In the genomic region with DNA sequence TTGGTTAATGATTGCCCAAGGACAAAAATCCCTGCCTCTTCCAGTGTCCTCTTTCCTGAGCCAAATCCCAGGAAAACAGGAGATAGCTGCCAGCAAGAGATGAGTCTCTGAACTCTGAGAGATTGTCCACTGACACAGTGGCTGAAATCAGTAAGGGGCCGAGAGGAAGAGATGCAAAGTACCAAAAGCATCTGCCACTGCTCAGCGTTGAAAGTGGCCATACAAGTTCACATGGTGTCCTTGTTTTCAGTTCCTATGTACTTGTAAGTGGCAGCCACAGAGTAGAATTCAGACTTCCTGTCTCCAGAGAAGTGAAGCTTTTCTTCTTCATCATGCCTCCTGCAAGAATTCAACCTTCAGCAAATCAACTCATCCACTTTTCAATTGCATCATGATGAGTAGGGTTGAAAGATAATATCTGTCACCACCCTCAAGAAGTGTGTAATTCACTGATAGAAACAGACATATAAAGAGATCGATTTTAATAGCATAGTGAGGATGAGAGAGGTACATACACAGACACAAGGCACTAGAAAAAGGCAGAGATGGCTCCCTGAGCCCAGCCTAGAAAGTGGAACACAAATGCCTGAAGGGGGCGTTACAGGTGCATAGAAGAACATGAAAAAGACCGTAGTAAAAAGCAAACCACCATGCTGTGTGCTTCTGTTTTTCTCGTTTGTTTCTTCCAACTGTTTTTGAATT, we compare ENCODE assay signal across 8 cellular contexts.
DNase-seq lines count a peak whose midpoint lies in the region; ATAC-seq and TF ChIP-seq lines count a peak whose summit lies in the region.

No MANE protein-coding gene starts in this region.

- H3K27ac ChIP-seq in thoracic aorta: no peak overlapping the region

- H3K27me3 ChIP-seq in thoracic aorta (replicated peaks; ENCODE audit: insufficient read depth): no peaks in the 10 kb centered on the region

- peak; percentile 30 for TF ChIP-seq CTCF in thoracic aorta (IDR thresholded peaks at IDR 0.05)

- H3K9me3 Mint-ChIP-seq in activated naive CD4-positive, alpha-beta T cell treated with anti-CD3 and anti-CD28 coated beads, Interleukin-2, amount 50 U/mL, for 72 hours: no peaks in the 10 kb centered on the region

- H3K36me3 Mint-ChIP-seq in activated naive CD4-positive, alpha-beta T cell treated with anti-CD3 and anti-CD28 coated beads, Interleukin-2, amount 50 U/mL, for 72 hours: peaks cover 0 to 5% of the 10 kb centered on the region in 2 donors

- H3K4me3 ChIP-seq in GM08714 (ENCODE audit: low read length) (peak overlapping the region; percentile 62), thoracic aorta (no peak overlapping the region)

- H3K4me1 ChIP-seq in thoracic aorta (ENCODE audit: control insufficient read depth in 1 of 2, low read depth in 2 of 2): no peaks in the 10 kb centered on the region

- DNase-seq in HT-29 (ENCODE audit: low spot score) (peak; percentile 31), SK-N-DZ (ENCODE audit: low spot score) (peak; percentile 7), lung microvascular endothelial cell (ENCODE audit: low read depth in 2 of 2) (peak; percentile 45 to 61), thoracic aorta (ENCODE audit: low spot score) (no peak), NCI-H2227 treated with DMSO at 0.1 percent for 48 hours (lab: John Stamatoyannopoulos, UW) (no peak)
- peak in 1 of 2 donors; percentile 63 for DNase-seq in activated naive CD4-positive, alpha-beta T cell treated with anti-CD3 and anti-CD28 coated beads, Interleukin-2, amount 50 U/mL, for 72 hours (ENCODE audit: low spot score in 2 of 2)

- H3K36me3 ChIP-seq in thoracic aorta: no peaks in the 10 kb centered on the region

- H3K27ac Mint-ChIP-seq in activated naive CD4-positive, alpha-beta T cell treated with anti-CD3 and anti-CD28 coated beads, Interleukin-2, amount 50 U/mL, for 72 hours: peak overlapping the region; percentile 75 to 83

- no peaks in the 10 kb centered on the region for H3K9me3 ChIP-seq in thoracic aorta

- ATAC-seq in GM21515 (IDR thresholded peaks at IDR 0.05; ENCODE audit: unreplicated experiment): peak; percentile 75
- peak; percentile 95 to 96 for ATAC-seq in activated naive CD4-positive, alpha-beta T cell treated with anti-CD3 and anti-CD28 coated beads, Interleukin-2, amount 50 U/mL, for 72 hours
- no peak for ATAC-seq in thoracic aorta (ENCODE audit: insufficient number of reproducible peaks, low FRiP score, low read depth)

Comparison
In these comparisons a context has a peak if more than half of its experiments do, and no peak if none do; other contexts are left out.
1. DNase-seq: peak in HT-29 (single experiment), SK-N-DZ (single experiment) and lung microvascular endothelial cell (2 of 2); none in thoracic aorta (single experiment) and NCI-H2227 treated with DMSO at 0.1 percent for 48 hours (single experiment).